ENCODE assay signal across 8 cellular contexts in the genomic region with DNA sequence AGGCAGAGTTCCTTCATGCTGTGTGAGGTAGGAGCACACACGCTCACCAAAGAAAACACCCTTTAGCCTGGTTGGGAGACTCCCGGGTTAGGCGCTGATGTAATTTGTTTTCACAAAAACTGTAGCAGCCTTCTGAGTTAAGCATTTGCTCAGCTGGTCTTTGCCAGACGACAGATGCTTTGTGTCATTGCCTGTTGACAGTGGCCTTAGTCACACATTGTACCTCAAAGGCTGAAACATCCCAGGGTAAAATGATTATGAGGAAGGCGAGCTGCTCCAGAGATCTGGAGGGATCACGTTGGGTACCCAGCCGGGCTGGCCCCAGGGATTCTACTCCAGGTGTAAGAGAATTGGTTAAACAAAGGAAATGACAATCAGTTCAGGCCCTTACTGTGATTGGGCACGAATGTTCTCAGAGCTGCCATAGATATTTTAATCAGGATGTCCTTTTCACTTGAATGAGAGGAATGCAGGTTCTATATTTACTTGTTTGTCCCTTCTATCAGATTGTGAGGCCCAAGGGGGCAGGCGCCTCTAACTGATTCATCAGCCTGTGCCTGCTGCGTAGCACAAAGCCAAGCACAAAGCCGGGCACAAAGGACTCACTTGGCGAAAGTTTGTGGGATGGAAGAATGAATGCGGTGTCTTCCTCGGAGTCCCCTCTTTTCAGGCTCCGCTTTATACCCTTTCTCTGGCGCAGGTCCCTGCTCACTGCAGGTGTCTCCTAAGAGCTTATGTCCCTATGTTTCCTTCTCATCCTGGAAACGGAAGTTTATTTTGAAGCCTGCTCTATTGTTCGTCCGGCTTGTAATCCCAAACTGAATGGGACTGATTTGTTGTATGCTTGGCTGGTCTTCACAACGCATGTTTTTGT. TPM values are rescaled to one million over a fixed set of nuclear protein-coding genes. Genes with fewer than 3 reads are reported as not detected.
A peak's percentile ranks its signal among the peaks of the same experiment; 100 is the strongest.
DNase-seq lines count a peak whose midpoint lies in the region; ATAC-seq and TF ChIP-seq lines count a peak whose summit lies in the region.

No MANE protein-coding gene starts in this region.

- no peak for TF ChIP-seq CTCF in HEK293 (tag by site-specific recombination; IDR thresholded peaks at IDR 0.05)
- no peak for TF ChIP-seq CTCF in WERI-Rb-1 (IDR thresholded peaks at IDR 0.05; ENCODE audit: low read depth, low read length)
- TF ChIP-seq CTCF in right atrium auricular region (IDR thresholded peaks at IDR 0.05) = no peak
- no peak for TF ChIP-seq CTCF in CD4-positive, alpha-beta T cell (IDR thresholded peaks at IDR 0.05)

- H3K27me3 Mint-ChIP-seq in CD4-positive, alpha-beta T cell = peaks cover 26% of the 10 kb centered on the region

- H3K9me3 Mint-ChIP-seq in CD4-positive, alpha-beta T cell = no peaks in the 10 kb centered on the region

- no peak overlapping the region for H3K4me3 ChIP-seq in HEK293 (ENCODE audit: low read depth, low read length)
- peak overlapping the region; percentile 37 for H3K4me3 ChIP-seq in WERI-Rb-1 (ENCODE audit: low read depth, low read length)
- H3K4me3 ChIP-seq in right atrium auricular region = no peak overlapping the region
- peak overlapping the region; percentile 6 for H3K4me3 ChIP-seq in skeletal muscle satellite cell (ENCODE audit: low read length)

- H3K36me3 Mint-ChIP-seq in CD4-positive, alpha-beta T cell (ENCODE audit: low read depth) = no peaks in the 10 kb centered on the region

- no peaks in the 10 kb centered on the region for H3K4me1 Mint-ChIP-seq in CD4-positive, alpha-beta T cell (ENCODE audit: low read depth)

- intact Hi-C loops in CD4-positive, alpha-beta T cell (cut with DNase I, micrococcal nuclease) = no loop called here

- H3K9me3 ChIP-seq in HEK293 (ENCODE audit: control insufficient read depth, insufficient read depth, low read depth, low read length) = no peaks in the 10 kb centered on the region
- no peaks in the 10 kb centered on the region for H3K9me3 ChIP-seq in WERI-Rb-1 (ENCODE audit: severe bottlenecking)
- no peaks in the 10 kb centered on the region for H3K9me3 ChIP-seq in right atrium auricular region
- H3K9me3 ChIP-seq in skeletal muscle satellite cell (replicated peaks; ENCODE audit: low read length) = no peaks in the 10 kb centered on the region
- H3K9me3 ChIP-seq in CD4-positive, alpha-beta T cell (ENCODE audit: control insufficient read depth, low read length) = no peaks in the 10 kb centered on the region

- peak overlapping the region; percentile 50 for H3K9ac ChIP-seq in skeletal muscle satellite cell (ENCODE audit: low read depth, low read length)

- H3K36me3 ChIP-seq in HEK293 (ENCODE audit: control insufficient read depth in 2 of 2, insufficient read depth in 1 of 2, low read length in 2 of 2) = no peaks in the 10 kb centered on the region
- H3K36me3 ChIP-seq in WERI-Rb-1 = no peaks in the 10 kb centered on the region
- H3K36me3 ChIP-seq in right atrium auricular region = no peaks in the 10 kb centered on the region
- H3K36me3 ChIP-seq in skeletal muscle satellite cell (ENCODE audit: insufficient read depth, low read length) = no peaks in the 10 kb centered on the region

- POLR2A ChIA-PET in HEK293 (lab: Yijun Ruan, JAX) = interaction anchor here (0.5 to 2.1 kb wide), 5 partner anchors 44 to 179 kb away, joined by 3 to 8 read pairs (median 3); a partner anchor contains a TSS
- POLR2A ChIA-PET in CD4-positive, alpha-beta T cell (lab: Charles Lee) = interaction anchor here (0.6 kb wide), 1 partner anchor 8 kb away, joined by 3 read pairs; no protein-coding TSS in a partner anchor

- H3K27ac Mint-ChIP-seq in CD4-positive, alpha-beta T cell = no peak overlapping the region

- H3K4me1 ChIP-seq in HEK293 (ENCODE audit: control insufficient read depth, insufficient read depth, low read length) (no peaks in the 10 kb centered on the region), right atrium auricular region (peaks cover 0 to 20% of the 10 kb centered on the region in 2 donors), skeletal muscle satellite cell (ENCODE audit: control insufficient read depth, insufficient read depth, low read length) (peaks cover 57% of the 10 kb centered on the region)

- no peak overlapping the region for H3K4me3 Mint-ChIP-seq in CD4-positive, alpha-beta T cell

- ATAC-seq in CD4-positive, alpha-beta T cell (ENCODE audit: poor library complexity) = no peak
- ATAC-seq in GM18502 (IDR thresholded peaks at IDR 0.05; ENCODE audit: poor library complexity, unreplicated experiment) (no peak), HG03045 (IDR thresholded peaks at IDR 0.05; ENCODE audit: unreplicated experiment) (no peak)

- H3K27me3 ChIP-seq in WERI-Rb-1 (ENCODE audit: insufficient read depth, low read depth, severe bottlenecking) (no peaks in the 10 kb centered on the region), right atrium auricular region (no peaks in the 10 kb centered on the region), skeletal muscle satellite cell (ENCODE audit: control insufficient read depth, insufficient read depth, low read length) (no peaks in the 10 kb centered on the region)
- no peaks in the 10 kb centered on the region for H3K27me3 ChIP-seq in CD4-positive, alpha-beta T cell (ENCODE audit: control insufficient read depth, insufficient read depth, low read length)

- CTCF ChIA-PET in HEK293 (lab: Yijun Ruan, JAX) = interaction anchor here (0.8 to 2.1 kb wide), 3 partner anchors 15 to 55 kb away, joined by 3 to 20 read pairs (median 3); no protein-coding TSS in a partner anchor
- CTCF ChIA-PET in CD4-positive, alpha-beta T cell (lab: Charles Lee) = interaction anchor here (0.6 kb wide), 1 partner anchor 377 kb away, joined by 3 read pairs; no protein-coding TSS in a partner anchor

- peak overlapping the region; percentile 50 for H3K4me2 ChIP-seq in skeletal muscle satellite cell (ENCODE audit: low read length)

- H3K27ac ChIP-seq in HEK293 (ENCODE audit: extremely low read depth, low read depth, low read length) (no peak overlapping the region), WERI-Rb-1 (peak overlapping the region; percentile 83), right atrium auricular region (peak overlapping the region; percentile 80 to 84)
- no peak overlapping the region for H3K27ac ChIP-seq in CD4-positive, alpha-beta T cell (ENCODE audit: low read depth, low read length)

- DNase-seq in WERI-Rb-1 = peak; percentile 68
- DNase-seq in right atrium auricular region (ENCODE audit: low spot score) = peak; percentile 87
- no peak for DNase-seq in MV-4-11 (lab: John Stamatoyannopoulos, UW)
- no peak for DNase-seq in CD4-positive, alpha-beta T cell

TF ChIP-seq in HEK293, 187 proteins besides CTCF, POLR2A, EP300 and RAD21 (continues in another document):
- TF ChIP-seq ZBTB7A (tag by site-specific recombination; IDR thresholded peaks at IDR 0.05; ENCODE audit: low read depth) = no peak
- peak; percentile 30 for TF ChIP-seq GLIS1 (tag by site-specific recombination; IDR thresholded peaks at IDR 0.05)
- no peak for TF ChIP-seq ZNF623 (tag by site-specific recombination; IDR thresholded peaks at IDR 0.05)
- no peak for TF ChIP-seq ZNF544 (tag by site-specific recombination; IDR thresholded peaks at IDR 0.05)
- peak; percentile 27; the same call in 1 of the 2 replicates for TF ChIP-seq ZNF335 (tag by site-specific recombination; conservative IDR thresholded peaks at IDR 0.05)
- no peak for TF ChIP-seq ZNF596 (tag by site-specific recombination; IDR thresholded peaks at IDR 0.05)
- no peak for TF ChIP-seq ZNF112 (tag by site-specific recombination; IDR thresholded peaks at IDR 0.05)
- no peak for TF ChIP-seq KLF9 (tag by site-specific recombination; IDR thresholded peaks at IDR 0.05; ENCODE audit: low read depth)
- peak; percentile 80; the same call in 1 of the 2 replicates for TF ChIP-seq ZNF2 (tag by site-specific recombination; IDR thresholded peaks at IDR 0.05)
- TF ChIP-seq KLF1 (tag by site-specific recombination; IDR thresholded peaks at IDR 0.05) = no peak
- TF ChIP-seq, protein P1, sequence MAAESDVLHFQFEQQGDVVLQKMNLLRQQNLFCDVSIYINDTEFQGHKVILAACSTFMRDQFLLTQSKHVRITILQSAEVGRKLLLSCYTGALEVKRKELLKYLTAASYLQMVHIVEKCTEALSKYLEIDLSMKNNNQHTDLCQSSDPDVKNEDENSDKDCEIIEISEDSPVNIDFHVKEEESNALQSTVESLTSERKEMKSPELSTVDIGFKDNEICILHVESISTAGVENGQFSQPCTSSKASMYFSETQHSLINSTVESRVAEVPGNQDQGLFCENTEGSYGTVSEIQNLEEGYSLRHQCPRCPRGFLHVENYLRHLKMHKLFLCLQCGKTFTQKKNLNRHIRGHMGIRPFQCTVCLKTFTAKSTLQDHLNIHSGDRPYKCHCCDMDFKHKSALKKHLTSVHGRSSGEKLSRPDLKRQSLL (tag by site-specific recombination; IDR thresholded peaks at IDR 0.05) = no peak
- TF ChIP-seq SCRT2 (tag by site-specific recombination; IDR thresholded peaks at IDR 0.05) = peak; percentile 95
- TF ChIP-seq, protein P2, sequence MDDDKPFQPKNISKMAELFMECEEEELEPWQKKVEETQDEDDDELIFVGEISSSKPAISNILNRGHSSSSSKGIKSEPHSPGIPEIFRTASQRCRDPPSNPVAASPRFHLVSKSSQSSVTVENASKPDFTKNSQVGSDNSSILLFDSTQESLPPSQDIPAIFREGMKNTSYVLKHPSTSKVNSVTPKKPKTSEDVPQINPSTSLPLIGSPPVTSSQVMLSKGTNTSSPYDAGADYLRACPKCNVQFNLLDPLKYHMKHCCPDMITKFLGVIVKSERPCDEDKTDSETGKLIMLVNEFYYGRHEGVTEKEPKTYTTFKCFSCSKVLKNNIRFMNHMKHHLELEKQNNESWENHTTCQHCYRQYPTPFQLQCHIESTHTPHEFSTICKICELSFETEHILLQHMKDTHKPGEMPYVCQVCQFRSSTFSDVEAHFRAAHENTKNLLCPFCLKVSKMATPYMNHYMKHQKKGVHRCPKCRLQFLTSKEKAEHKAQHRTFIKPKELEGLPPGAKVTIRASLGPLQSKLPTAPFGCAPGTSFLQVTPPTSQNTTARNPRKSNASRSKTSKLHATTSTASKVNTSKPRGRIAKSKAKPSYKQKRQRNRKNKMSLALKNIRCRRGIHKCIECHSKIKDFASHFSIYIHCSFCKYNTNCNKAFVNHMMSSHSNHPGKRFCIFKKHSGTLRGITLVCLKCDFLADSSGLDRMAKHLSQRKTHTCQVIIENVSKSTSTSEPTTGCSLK (tag by site-specific recombination; IDR thresholded peaks at IDR 0.05) = no peak
- TF ChIP-seq SALL2 (tag by site-specific recombination; IDR thresholded peaks at IDR 0.05; ENCODE audit: borderline replicate concordance) = no peak

RNA-seq across cellular contexts. Expression of a gene that starts 47.1 kb away (rescaled TPM):
- total RNA-seq in right atrium auricular region = 100 to 1,000 TPM in 1 of 2 donors, 10 to 100 TPM in 1; 31.2 to 217 TPM
- total RNA-seq in skeletal muscle satellite cell (2012; rRNA removed) = 183 and 196 TPM in 2 replicates
- 1 to 10 TPM; 1.5 to 1.8 TPM for total RNA-seq in CD4-positive, alpha-beta T cell

RNA-seq across cellular contexts. Expression of a gene that starts 58.0 kb away (rescaled TPM):
- total RNA-seq in right atrium auricular region = 10 to 100 TPM; 22.8 to 23.9 TPM
- total RNA-seq in skeletal muscle satellite cell (2012; rRNA removed) = 24.5 and 28.9 TPM in 2 replicates
- total RNA-seq in CD4-positive, alpha-beta T cell = 10 to 100 TPM; 14.2 to 15.2 TPM

Comparison
In these comparisons a context has a peak if more than half of its experiments do, and no peak if none do; other contexts are left out.
1. H3K27ac ChIP-seq: peak in WERI-Rb-1 (single experiment) and right atrium auricular region (2 of 2); none in HEK293 (single experiment) and CD4-positive, alpha-beta T cell (single experiment).
2. H3K4me3 ChIP-seq: peak in WERI-Rb-1 (single experiment) and skeletal muscle satellite cell (single experiment); none in HEK293 (single experiment) and right atrium auricular region (0 of 2).
3. DNase-seq: peak in WERI-Rb-1 (single experiment) and right atrium auricular region (single experiment); none in MV-4-11 (single experiment) and CD4-positive, alpha-beta T cell (0 of 10).
4. RNA of a gene that starts 47.1 kb away (total RNA-seq): 31.2 to 217 TPM in right atrium auricular region; 1.5 to 1.8 TPM in CD4-positive, alpha-beta T cell; every median in the first group is over 10 times any median in the second.